Comparison of ENCODE assay signal across 16 cellular contexts in the genomic region with DNA sequence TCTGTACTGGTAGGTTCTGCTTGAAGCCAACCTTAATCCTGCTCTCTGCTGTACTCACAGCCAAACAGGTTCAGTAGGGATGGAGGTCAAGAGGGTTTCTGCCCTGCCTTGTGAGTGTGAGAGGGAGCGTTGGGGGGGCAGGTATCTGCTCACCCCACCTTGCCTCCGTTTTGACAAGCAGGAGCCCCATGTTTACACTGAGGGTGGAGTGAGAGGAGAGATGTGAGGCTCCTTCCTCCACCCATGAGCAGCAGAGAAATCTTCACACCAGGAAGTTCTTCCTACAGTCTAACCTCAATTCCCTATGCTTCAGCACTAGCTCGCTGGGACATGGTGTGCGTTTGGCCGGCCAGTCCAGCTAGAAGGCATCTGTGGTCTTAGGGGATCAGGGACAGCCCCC. TPM values are rescaled to one million over a fixed set of nuclear protein-coding genes. Genes with fewer than 3 reads are reported as not detected.
"Had no signal": no experiment of that assay in that cellular context is flagged by ENCODE, and none has a peak within 500 bp of the region (broad histone marks: within the 10 kb centered on the region; RNA-seq: fewer than 3 reads in every experiment).

No MANE protein-coding gene starts in this region.

- H3K36me3 ChIP-seq: heart left ventricle, upper lobe of right lung had no signal

- H3K27ac ChIP-seq: dorsolateral prefrontal cortex, heart left ventricle, upper lobe of right lung, VCaP had no signal

- H3K4me3 ChIP-seq: dorsolateral prefrontal cortex, heart left ventricle, upper lobe of right lung had no signal

- H3K27me3 ChIP-seq: dorsolateral prefrontal cortex, heart left ventricle, upper lobe of right lung had no signal

- H3K9me3 ChIP-seq: heart left ventricle, upper lobe of right lung had no signal

- DNase-seq: activated CD4-positive, alpha-beta memory T cell treated with anti-CD3 and anti-CD28 coated beads, Interleukin-2, amount 10 ng/mL, durations not matched to agents 7 days and 5 days; activated CD4-positive, alpha-beta T cell treated with anti-CD3 and anti-CD28 coated beads for 36 hours; activated gamma-delta T cell; activated naive CD8-positive, alpha-beta T cell treated with anti-CD3 and anti-CD28 coated beads for 36 hours; activated T-cell treated with anti-CD3 and anti-CD28 coated beads, Interleukin-2, amount 50 U/mL, for 48 hours; dorsolateral prefrontal cortex; heart left ventricle; stimulated activated CD4-positive, alpha-beta T cell treated with anti-CD3 and anti-CD28 coated beads, Interleukin-2, amount 100 ng/mL, for 24 hours; stimulated activated naive CD4-positive, alpha-beta T cell; substantia nigra; upper lobe of right lung had no signal

- ATAC-seq: activated CD4-positive, alpha-beta T cell treated with anti-CD3 and anti-CD28 coated beads for 36 hours; heart left ventricle; left lobe of liver; sciatic nerve; upper lobe of right lung had no signal

RNA-seq across cellular contexts. Expression of a gene that starts 4.2 kb away (rescaled TPM):
- total RNA-seq: activated CD4-positive, alpha-beta memory T cell treated with anti-CD3 and anti-CD28 coated beads, Interleukin-2, amount 10 ng/mL, durations not matched to agents 7 days and 5 days; activated CD4-positive, alpha-beta T cell treated with anti-CD3 and anti-CD28 coated beads for 36 hours; activated naive CD8-positive, alpha-beta T cell treated with anti-CD3 and anti-CD28 coated beads for 36 hours; cerebellum; frontal cortex had no signal

RNA-seq across cellular contexts. Expression of a gene that starts 45.4 kb away (rescaled TPM):
- total RNA-seq: cerebellum, frontal cortex had no signal
